ENCODE assay signal across 1 cellular context in genomic region chr5:159094745-159095144, GRCh38.
TF ChIP-seq lines count a peak whose summit lies in the region.

No MANE protein-coding gene starts in this region.

TF ChIP-seq in GM12878, 131 proteins besides CTCF, POLR2A, EP300 and RAD21:
- TF ChIP-seq, protein P1, sequence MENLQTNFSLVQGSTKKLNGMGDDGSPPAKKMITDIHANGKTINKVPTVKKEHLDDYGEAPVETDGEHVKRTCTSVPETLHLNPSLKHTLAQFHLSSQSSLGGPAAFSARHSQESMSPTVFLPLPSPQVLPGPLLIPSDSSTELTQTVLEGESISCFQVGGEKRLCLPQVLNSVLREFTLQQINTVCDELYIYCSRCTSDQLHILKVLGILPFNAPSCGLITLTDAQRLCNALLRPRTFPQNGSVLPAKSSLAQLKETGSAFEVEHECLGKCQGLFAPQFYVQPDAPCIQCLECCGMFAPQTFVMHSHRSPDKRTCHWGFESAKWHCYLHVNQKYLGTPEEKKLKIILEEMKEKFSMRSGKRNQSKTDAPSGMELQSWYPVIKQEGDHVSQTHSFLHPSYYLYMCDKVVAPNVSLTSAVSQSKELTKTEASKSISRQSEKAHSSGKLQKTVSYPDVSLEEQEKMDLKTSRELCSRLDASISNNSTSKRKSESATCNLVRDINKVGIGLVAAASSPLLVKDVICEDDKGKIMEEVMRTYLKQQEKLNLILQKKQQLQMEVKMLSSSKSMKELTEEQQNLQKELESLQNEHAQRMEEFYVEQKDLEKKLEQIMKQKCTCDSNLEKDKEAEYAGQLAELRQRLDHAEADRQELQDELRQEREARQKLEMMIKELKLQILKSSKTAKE (IDR thresholded peaks at IDR 0.05; ENCODE audit: low read depth, poor library complexity, severe bottlenecking): peak; percentile 71
- TF ChIP-seq RUNX3 (IDR thresholded peaks at IDR 0.05; ENCODE audit: low read length) (peak; percentile 28; the same call in 1 of the 2 replicates), POLR2AphosphoS5 (IDR thresholded peaks at IDR 0.05; ENCODE audit: low read length) (peak; percentile 52; the same call in 1 of the 2 replicates), RCOR1 (conservative IDR thresholded peaks at IDR 0.05; ENCODE audit: low read depth, low read length) (no peak), RAD51 (IDR thresholded peaks at IDR 0.05) (no peak), BHLHE40 (IDR thresholded peaks at IDR 0.05; ENCODE audit: borderline replicate concordance in 1 of 2, low read depth in 2 of 2, low read length in 1 of 2) (no peak), MXI1 (IDR thresholded peaks at IDR 0.05; ENCODE audit: low read depth, low read length) (peak; percentile 87; the same call in 1 of the 2 replicates), SMAD1 (IDR thresholded peaks at IDR 0.05; ENCODE audit: low read depth, partially characterized antibody) (peak; percentile 98), PKNOX1 (IDR thresholded peaks at IDR 0.05) (peak; percentile 45; the same call in 1 of the 2 replicates)
